ENCODE assay signal across 1 cellular context in the genomic region with DNA sequence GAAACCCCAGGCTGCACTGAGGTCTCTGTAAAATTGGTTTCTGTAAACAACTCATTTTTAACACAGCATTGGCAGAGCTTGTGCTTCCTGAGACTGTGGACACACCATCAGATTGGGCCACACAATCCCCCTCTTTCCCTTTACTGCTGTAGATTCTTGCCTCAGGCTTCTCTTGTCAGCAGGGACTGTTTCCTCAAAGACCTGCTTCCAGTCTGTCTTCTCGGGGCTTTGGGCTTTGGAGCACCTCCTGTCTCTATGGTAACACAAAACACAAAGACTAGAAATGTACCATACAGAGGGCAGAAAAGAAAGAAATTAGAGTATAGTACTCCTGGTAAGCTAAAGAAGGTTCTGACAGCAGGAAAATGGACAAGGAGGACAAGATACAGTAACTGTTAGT.
TF ChIP-seq lines count a peak whose summit lies in the region.

No MANE protein-coding gene starts in this region.

TF ChIP-seq in WTC11, 78 proteins besides CTCF, POLR2A, EP300 and RAD21 (continued from another document):
- TF ChIP-seq ELF4 (CRISPR knock-in tag; IDR thresholded peaks at IDR 0.05; ENCODE audit: low read depth), result no peak
- no peak for TF ChIP-seq TEAD1 (CRISPR knock-in tag; IDR thresholded peaks at IDR 0.05)
- TF ChIP-seq, protein P1, sequence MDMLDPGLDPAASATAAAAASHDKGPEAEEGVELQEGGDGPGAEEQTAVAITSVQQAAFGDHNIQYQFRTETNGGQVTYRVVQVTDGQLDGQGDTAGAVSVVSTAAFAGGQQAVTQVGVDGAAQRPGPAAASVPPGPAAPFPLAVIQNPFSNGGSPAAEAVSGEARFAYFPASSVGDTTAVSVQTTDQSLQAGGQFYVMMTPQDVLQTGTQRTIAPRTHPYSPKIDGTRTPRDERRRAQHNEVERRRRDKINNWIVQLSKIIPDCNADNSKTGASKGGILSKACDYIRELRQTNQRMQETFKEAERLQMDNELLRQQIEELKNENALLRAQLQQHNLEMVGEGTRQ (CRISPR knock-in tag; IDR thresholded peaks at IDR 0.05), result no peak
- TF ChIP-seq TCF7 (CRISPR knock-in tag; IDR thresholded peaks at IDR 0.05; ENCODE audit: low read depth), result no peak
- TF ChIP-seq, protein P2, sequence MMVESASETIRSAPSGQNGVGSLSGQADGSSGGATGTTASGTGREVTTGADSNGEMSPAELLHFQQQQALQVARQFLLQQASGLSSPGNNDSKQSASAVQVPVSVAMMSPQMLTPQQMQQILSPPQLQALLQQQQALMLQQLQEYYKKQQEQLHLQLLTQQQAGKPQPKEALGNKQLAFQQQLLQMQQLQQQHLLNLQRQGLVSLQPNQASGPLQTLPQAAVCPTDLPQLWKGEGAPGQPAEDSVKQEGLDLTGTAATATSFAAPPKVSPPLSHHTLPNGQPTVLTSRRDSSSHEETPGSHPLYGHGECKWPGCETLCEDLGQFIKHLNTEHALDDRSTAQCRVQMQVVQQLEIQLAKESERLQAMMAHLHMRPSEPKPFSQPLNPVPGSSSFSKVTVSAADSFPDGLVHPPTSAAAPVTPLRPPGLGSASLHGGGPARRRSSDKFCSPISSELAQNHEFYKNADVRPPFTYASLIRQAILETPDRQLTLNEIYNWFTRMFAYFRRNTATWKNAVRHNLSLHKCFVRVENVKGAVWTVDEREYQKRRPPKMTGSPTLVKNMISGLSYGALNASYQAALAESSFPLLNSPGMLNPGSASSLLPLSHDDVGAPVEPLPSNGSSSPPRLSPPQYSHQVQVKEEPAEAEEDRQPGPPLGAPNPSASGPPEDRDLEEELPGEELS (CRISPR knock-in tag; IDR thresholded peaks at IDR 0.05), result no peak
- TF ChIP-seq, protein P3, sequence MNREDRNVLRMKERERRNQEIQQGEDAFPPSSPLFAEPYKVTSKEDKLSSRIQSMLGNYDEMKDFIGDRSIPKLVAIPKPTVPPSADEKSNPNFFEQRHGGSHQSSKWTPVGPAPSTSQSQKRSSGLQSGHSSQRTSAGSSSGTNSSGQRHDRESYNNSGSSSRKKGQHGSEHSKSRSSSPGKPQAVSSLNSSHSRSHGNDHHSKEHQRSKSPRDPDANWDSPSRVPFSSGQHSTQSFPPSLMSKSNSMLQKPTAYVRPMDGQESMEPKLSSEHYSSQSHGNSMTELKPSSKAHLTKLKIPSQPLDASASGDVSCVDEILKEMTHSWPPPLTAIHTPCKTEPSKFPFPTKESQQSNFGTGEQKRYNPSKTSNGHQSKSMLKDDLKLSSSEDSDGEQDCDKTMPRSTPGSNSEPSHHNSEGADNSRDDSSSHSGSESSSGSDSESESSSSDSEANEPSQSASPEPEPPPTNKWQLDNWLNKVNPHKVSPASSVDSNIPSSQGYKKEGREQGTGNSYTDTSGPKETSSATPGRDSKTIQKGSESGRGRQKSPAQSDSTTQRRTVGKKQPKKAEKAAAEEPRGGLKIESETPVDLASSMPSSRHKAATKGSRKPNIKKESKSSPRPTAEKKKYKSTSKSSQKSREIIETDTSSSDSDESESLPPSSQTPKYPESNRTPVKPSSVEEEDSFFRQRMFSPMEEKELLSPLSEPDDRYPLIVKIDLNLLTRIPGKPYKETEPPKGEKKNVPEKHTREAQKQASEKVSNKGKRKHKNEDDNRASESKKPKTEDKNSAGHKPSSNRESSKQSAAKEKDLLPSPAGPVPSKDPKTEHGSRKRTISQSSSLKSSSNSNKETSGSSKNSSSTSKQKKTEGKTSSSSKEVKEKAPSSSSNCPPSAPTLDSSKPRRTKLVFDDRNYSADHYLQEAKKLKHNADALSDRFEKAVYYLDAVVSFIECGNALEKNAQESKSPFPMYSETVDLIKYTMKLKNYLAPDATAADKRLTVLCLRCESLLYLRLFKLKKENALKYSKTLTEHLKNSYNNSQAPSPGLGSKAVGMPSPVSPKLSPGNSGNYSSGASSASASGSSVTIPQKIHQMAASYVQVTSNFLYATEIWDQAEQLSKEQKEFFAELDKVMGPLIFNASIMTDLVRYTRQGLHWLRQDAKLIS (CRISPR knock-in tag; IDR thresholded peaks at IDR 0.05; ENCODE audit: borderline replicate concordance), result no peak
- TF ChIP-seq, protein P4, sequence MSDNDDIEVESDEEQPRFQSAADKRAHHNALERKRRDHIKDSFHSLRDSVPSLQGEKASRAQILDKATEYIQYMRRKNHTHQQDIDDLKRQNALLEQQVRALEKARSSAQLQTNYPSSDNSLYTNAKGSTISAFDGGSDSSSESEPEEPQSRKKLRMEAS (CRISPR knock-in tag; IDR thresholded peaks at IDR 0.05), result no peak
- TF ChIP-seq OVOL2 (CRISPR knock-in tag; IDR thresholded peaks at IDR 0.05; ENCODE audit: borderline replicate concordance), result no peak
